19 cellular contexts compared by ENCODE assay signal in genomic region chr16:87186876-87187533, GRCh38.
DNase-seq lines count a peak whose midpoint lies in the region; TF ChIP-seq lines count a peak whose summit lies in the region.
"Had no signal": no experiment of that assay in that cellular context is flagged by ENCODE, and none has a peak within 500 bp of the region (broad histone marks: within the 10 kb centered on the region; RNA-seq: fewer than 3 reads in every experiment).

No MANE protein-coding gene starts in this region.

- no peaks in the 10 kb centered on the region for H3K27me3 ChIP-seq in H9 (ENCODE audit: insufficient read depth, low read length)
- H3K27me3 ChIP-seq in HUES48 (ENCODE audit: control insufficient read depth, insufficient read depth, low read length), result no peaks in the 10 kb centered on the region

- H3K4me3 ChIP-seq in HUES48 (ENCODE audit: low read depth, low read length), result no peak overlapping the region

- peaks cover 6 to 10% (median 7%) of the 10 kb centered on the region in 3 experiments for H3K36me3 Mint-ChIP-seq in H9 (ENCODE audit: insufficient read depth in 1 of 3, low read depth in 3 of 3)
- H3K36me3 Mint-ChIP-seq in endothelial cell (ENCODE audit: low read depth, unreplicated experiment), result no peaks in the 10 kb centered on the region
- peaks cover 3% of the 10 kb centered on the region for H3K36me3 Mint-ChIP-seq in osteocyte (ENCODE audit: unreplicated experiment)
- no peaks in the 10 kb centered on the region for H3K36me3 Mint-ChIP-seq in activated T-cell treated with anti-CD3 and anti-CD28 coated beads, Interleukin-2, amount 50 U/mL, for 24 hours (ENCODE audit: low read depth)
- H3K36me3 Mint-ChIP-seq: IgD-negative memory B cell had no signal

- no peak overlapping the region for H2BK120ac ChIP-seq in H9 (ENCODE audit: low read depth, low read length, poor library complexity, severe bottlenecking)

- H2BK20ac ChIP-seq in H9 (ENCODE audit: low read depth, low read length, poor library complexity, severe bottlenecking), result no peak overlapping the region

- H3K4me2 ChIP-seq in H9 (ENCODE audit: insufficient read depth, insufficient read length, low read length), result no peak overlapping the region

- H3K9me3 Mint-ChIP-seq in H9 (peaks cover 15 to 18% of the 10 kb centered on the region in 2 experiments), endothelial cell (ENCODE audit: unreplicated experiment) (no peaks in the 10 kb centered on the region), osteocyte (ENCODE audit: unreplicated experiment) (no peaks in the 10 kb centered on the region)
- H3K9me3 Mint-ChIP-seq in activated T-cell treated with anti-CD3 and anti-CD28 coated beads, Interleukin-2, amount 50 U/mL, for 24 hours, result peaks cover 16% of the 10 kb centered on the region

- H3K4me3 Mint-ChIP-seq in H9 (peak overlapping the region in 1 of 2 experiments; percentile 62; a peak in 2 of 5 replicates), endothelial cell (ENCODE audit: unreplicated experiment) (no peak overlapping the region), osteocyte (ENCODE audit: unreplicated experiment) (no peak overlapping the region)
- no peak overlapping the region for H3K4me3 Mint-ChIP-seq in activated T-cell treated with anti-CD3 and anti-CD28 coated beads, Interleukin-2, amount 50 U/mL, for 24 hours
- H3K4me3 Mint-ChIP-seq: HFFc6 had no signal

- H3T11ph ChIP-seq in H9 (ENCODE audit: low read length), result no peak overlapping the region

- H3K27me3 Mint-ChIP-seq in H9 (ENCODE audit: low read depth), result peaks cover 2% of the 10 kb centered on the region
- peaks cover 13% of the 10 kb centered on the region for H3K27me3 Mint-ChIP-seq in endothelial cell (ENCODE audit: unreplicated experiment)
- H3K27me3 Mint-ChIP-seq in osteocyte (ENCODE audit: unreplicated experiment), result no peaks in the 10 kb centered on the region
- H3K27me3 Mint-ChIP-seq in activated T-cell treated with anti-CD3 and anti-CD28 coated beads, Interleukin-2, amount 50 U/mL, for 24 hours, result no peaks in the 10 kb centered on the region
- H3K27me3 Mint-ChIP-seq: IgD-negative memory B cell had no signal

- H4K20me1 ChIP-seq in H9 (ENCODE audit: control insufficient read depth, insufficient read depth, insufficient read length), result no peaks in the 10 kb centered on the region

- H3K4me1 ChIP-seq in H9 (ENCODE audit: insufficient read depth, low read length) (no peaks in the 10 kb centered on the region), HUES48 (ENCODE audit: control insufficient read depth, insufficient read depth, low read length) (no peaks in the 10 kb centered on the region)

- no peak overlapping the region for H3K14ac ChIP-seq in H9 (ENCODE audit: insufficient read depth, low read length)

- no peaks in the 10 kb centered on the region for H3K79me2 ChIP-seq in H9 (ENCODE audit: insufficient read depth, low read length)

- peak overlapping the region; percentile 3 for H4K5ac ChIP-seq in H9 (ENCODE audit: insufficient read length, low read depth, low read length)

- no peak overlapping the region for H3K18ac ChIP-seq in H9 (ENCODE audit: insufficient read length, low read depth, low read length)

- no peak overlapping the region for H2BK15ac ChIP-seq in H9 (ENCODE audit: low read depth, low read length)

- H3K27ac Mint-ChIP-seq in H9, result peak overlapping the region in 2 of 3 experiments; percentile 6 to 59; a peak in 3 of 7 replicates
- H3K27ac Mint-ChIP-seq in endothelial cell (ENCODE audit: unreplicated experiment), result peak overlapping the region; percentile 83
- H3K27ac Mint-ChIP-seq in osteocyte (ENCODE audit: unreplicated experiment), result peak overlapping the region; percentile 60
- no peak overlapping the region for H3K27ac Mint-ChIP-seq in activated T-cell treated with anti-CD3 and anti-CD28 coated beads, Interleukin-2, amount 50 U/mL, for 24 hours
- H3K27ac Mint-ChIP-seq: HFFc6, IgD-negative memory B cell had no signal

- H3K4ac ChIP-seq in H9 (ENCODE audit: low read depth, low read length), result no peak overlapping the region

- H4K8ac ChIP-seq in H9 (replicated peaks; ENCODE audit: insufficient read length, low read depth, low read length), result no peak overlapping the region

- no peak overlapping the region for H2AFZ ChIP-seq in H9 (ENCODE audit: low read length)

- H3K56ac ChIP-seq in H9 (ENCODE audit: insufficient read length, low read depth, low read length), result no peak overlapping the region

- H3K9ac ChIP-seq in H9 (ENCODE audit: extremely low read depth, insufficient read length, low read length) (no peak overlapping the region), HUES48 (ENCODE audit: low read depth, low read length) (no peak overlapping the region)

- H3K4me1 Mint-ChIP-seq in H9, result peaks cover 14 to 17% of the 10 kb centered on the region in 2 experiments
- peaks cover 11% of the 10 kb centered on the region for H3K4me1 Mint-ChIP-seq in endothelial cell (ENCODE audit: unreplicated experiment)
- peaks cover 40% of the 10 kb centered on the region for H3K4me1 Mint-ChIP-seq in osteocyte (ENCODE audit: unreplicated experiment)
- no peaks in the 10 kb centered on the region for H3K4me1 Mint-ChIP-seq in activated T-cell treated with anti-CD3 and anti-CD28 coated beads, Interleukin-2, amount 50 U/mL, for 24 hours (ENCODE audit: low read depth)
- H3K4me1 Mint-ChIP-seq: IgD-negative memory B cell had no signal

- H3K79me1 ChIP-seq in H9 (ENCODE audit: insufficient read depth, low read depth, low read length, poor library complexity, severe bottlenecking), result no peaks in the 10 kb centered on the region

- no peak overlapping the region for H3K23ac ChIP-seq in H9 (ENCODE audit: insufficient read length, low read depth, low read length)

- no peak overlapping the region for H3K27ac ChIP-seq in H9 (ENCODE audit: insufficient read length, low read depth, low read length)
- peak overlapping the region; percentile 49 for H3K27ac ChIP-seq in HUES48 (ENCODE audit: low read depth, low read length)

- H4K91ac ChIP-seq in H9 (ENCODE audit: insufficient read length, low read depth, low read length), result no peak overlapping the region

- H2AK5ac ChIP-seq in H9 (ENCODE audit: insufficient read length, low read length), result no peak overlapping the region

- no peak overlapping the region for H2BK12ac ChIP-seq in H9 (ENCODE audit: insufficient read length, low read depth, low read length)

- H3K23me2 ChIP-seq in H9 (ENCODE audit: insufficient read length, low read depth, low read length, poor library complexity, severe bottlenecking), result no peaks in the 10 kb centered on the region

- no CpG with 5 or more reads among the region's 11 CpGs for WGBS in H9 (ENCODE audit: extremely low coverage, insufficient read length, low lambda C conversion rate)

- no peak overlapping the region for H2BK5ac ChIP-seq in H9 (ENCODE audit: insufficient read length, low read length)

- DNase-seq in H9 (no peak), endothelial cell (ENCODE audit: low spot score) (no peak), osteocyte (ENCODE audit: extremely low spot score, unreplicated experiment) (no peak), NCI-H748 (lab: John Stamatoyannopoulos, UW; ENCODE audit: unreplicated experiment) (no peak)
- DNase-seq in stimulated activated CD4-positive, alpha-beta T cell treated with anti-CD3 and anti-CD28 coated beads, Interleukin-1b, Interleukin-23, amount 100 ng/mL, for 48 hours, result no peak
- DNase-seq in activated T-cell treated with anti-CD3 and anti-CD28 coated beads, Interleukin-2, amount 50 U/mL, for 24 hours, result no peak
- DNase-seq: ACHN, AML-193, COR-L47, GOT3, HFFc6, NCI-H1105, NCI-H1694 treated with DMSO at 0.1 percent for 48 hours, NCI-H226, NCI-H526 treated with DMSO at 0.1 percent for 48 hours, RPMI8226, SIG-M5 had no signal

- H3K9me3 ChIP-seq in H9 (ENCODE audit: control insufficient read depth, low read depth, low read length), result no peaks in the 10 kb centered on the region
- H3K9me3 ChIP-seq in HUES48 (ENCODE audit: control insufficient read depth, insufficient read depth, low read length), result peaks cover 8% of the 10 kb centered on the region

- no peaks in the 10 kb centered on the region for H3K36me3 ChIP-seq in HUES48 (ENCODE audit: control insufficient read depth, insufficient read depth, low read length)

- no peak for TF ChIP-seq CTCF in H9 (conservative IDR thresholded peaks at IDR 0.05)
- TF ChIP-seq CTCF in endothelial cell (IDR thresholded peaks at IDR 0.05; ENCODE audit: unreplicated experiment), result no peak
- no peak for TF ChIP-seq CTCF in osteocyte (IDR thresholded peaks at IDR 0.05)
